In the genomic region with DNA sequence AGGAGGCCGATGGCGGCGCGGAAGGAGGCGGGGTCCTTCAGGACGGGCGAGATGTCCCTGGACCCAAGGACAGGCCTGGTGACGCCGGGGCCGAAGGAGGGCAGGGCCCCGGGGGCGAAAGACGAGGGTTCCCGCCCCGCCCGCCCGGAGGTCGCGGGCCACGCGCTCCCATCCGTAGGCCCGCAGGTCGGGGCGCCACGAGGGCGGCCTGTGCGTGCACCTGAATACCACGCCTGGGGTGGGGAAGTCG, we compare ENCODE assay signal across 8 cellular contexts. TPM values are rescaled to one million over a fixed set of nuclear protein-coding genes. Genes with fewer than 3 reads are reported as not detected.
DNase-seq lines count a peak whose midpoint lies in the region; ATAC-seq and TF ChIP-seq lines count a peak whose summit lies in the region.

No MANE protein-coding gene starts in this region.

- DNase-seq in chondrocyte (ENCODE audit: low spot score) (no peak), COR-L47 (lab: John Stamatoyannopoulos, UW) (no peak), KG1 (lab: John Stamatoyannopoulos, UW) (no peak)

- H3K27ac Mint-ChIP-seq in chondrocyte (ENCODE audit: unreplicated experiment) = peak overlapping the region; percentile 88
- peak overlapping the region; percentile 80 to 94 (median 94) for H3K27ac Mint-ChIP-seq in nephron

- ATAC-seq in GM19397 (IDR thresholded peaks at IDR 0.05; ENCODE audit: unreplicated experiment) (peak; percentile 30), HG03558 (IDR thresholded peaks at IDR 0.05; ENCODE audit: extremely low read depth, unreplicated experiment) (peak; percentile 8), GM18511 (IDR thresholded peaks at IDR 0.05; ENCODE audit: unreplicated experiment) (no peak), HG02885 (IDR thresholded peaks at IDR 0.05; ENCODE audit: poor library complexity, unreplicated experiment) (no peak)

- peaks cover 17% of the 10 kb centered on the region for H3K4me1 Mint-ChIP-seq in chondrocyte (ENCODE audit: low read depth)
- H3K4me1 Mint-ChIP-seq in nephron = no peaks in the 10 kb centered on the region

- H3K27me3 Mint-ChIP-seq in chondrocyte (ENCODE audit: low read depth) (no peaks in the 10 kb centered on the region), nephron (ENCODE audit: low read depth) (no peaks in the 10 kb centered on the region)

- H3K9me3 Mint-ChIP-seq in chondrocyte (ENCODE audit: low read depth) (no peaks in the 10 kb centered on the region), nephron (no peaks in the 10 kb centered on the region)

- H3K4me3 Mint-ChIP-seq in chondrocyte (ENCODE audit: unreplicated experiment) = peak overlapping the region; percentile 85
- peak overlapping the region; percentile 95 for H3K4me3 Mint-ChIP-seq in nephron

- H3K36me3 Mint-ChIP-seq in chondrocyte (ENCODE audit: low read depth) = no peaks in the 10 kb centered on the region
- peaks cover 5% of the 10 kb centered on the region for H3K36me3 Mint-ChIP-seq in nephron (ENCODE audit: low read depth)

- TF ChIP-seq CTCF in chondrocyte (IDR thresholded peaks at IDR 0.05) (no peak), nephron (IDR thresholded peaks at IDR 0.05; ENCODE audit: unreplicated experiment in 3 of 3) (no peak)

RNA-seq across cellular contexts. Expression of a gene that starts 0.2 kb away (rescaled TPM):
- 68.8 to 90.2 TPM (median 70.7 TPM) in 3 replicates for total RNA-seq in chondrocyte

RNA-seq across cellular contexts. Expression of a gene that starts 7.9 kb away (rescaled TPM):
- total RNA-seq in chondrocyte = 2.9 to 11.7 TPM (median 3.7 TPM) in 3 replicates

RNA-seq across cellular contexts. Expression of a gene that starts 26.5 kb away (rescaled TPM):
- total RNA-seq in chondrocyte = 134 to 209 TPM (median 208 TPM) in 3 replicates

RNA-seq across cellular contexts. Expression of a gene that starts 45.2 kb away (rescaled TPM):
- 34.1 to 36.6 TPM (median 34.6 TPM) in 3 replicates for total RNA-seq in chondrocyte

RNA-seq across cellular contexts. Expression of a gene that starts 45.4 kb away (rescaled TPM):
- total RNA-seq in chondrocyte = 42.7 to 55.8 TPM (median 52.5 TPM) in 3 replicates

Comparison
In these comparisons a context has a peak if more than half of its experiments do, and no peak if none do; other contexts are left out.
1. ATAC-seq: peak in GM19397 (single experiment) and HG03558 (single experiment); none in GM18511 (single experiment) and HG02885 (single experiment).